Comparison of ENCODE assay signal across 29 cellular contexts in the genomic region with DNA sequence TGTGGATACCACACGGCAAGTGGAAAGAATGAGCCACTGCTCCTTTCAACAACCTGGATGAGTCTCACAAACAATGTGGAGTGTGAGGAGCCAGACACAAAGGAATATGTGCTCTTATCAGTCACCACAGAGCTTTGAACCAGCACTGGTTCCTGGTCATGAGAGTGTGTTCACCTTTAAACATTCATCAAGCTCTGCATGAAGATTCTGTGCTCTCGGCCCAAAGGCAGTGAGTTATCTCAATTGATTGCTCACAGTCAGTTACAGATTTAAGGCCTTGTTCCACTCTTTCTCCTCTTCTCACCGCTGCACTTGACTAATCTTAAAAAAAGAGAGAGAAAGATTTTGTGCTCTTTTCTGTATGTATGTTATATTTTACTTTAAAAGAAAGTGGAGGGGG.
"Had no signal": no experiment of that assay in that cellular context is flagged by ENCODE, and none has a peak within 500 bp of the region (broad histone marks: within the 10 kb centered on the region; RNA-seq: fewer than 3 reads in every experiment).

No MANE protein-coding gene starts in this region.

- H3K27ac ChIP-seq: ascending aorta, breast epithelium, colonic mucosa, epithelial cell of prostate, esophagus squamous epithelium, gastroesophageal sphincter, heart right ventricle, WERI-Rb-1 had no signal

- DNase-seq: activated B cell treated with CpG ODN at 0.5 μM for 24 hours; activated CD4-positive, alpha-beta T cell treated with anti-CD3 and anti-CD28 coated beads for 48 hours; activated CD4-positive, alpha-beta T cell treated with anti-CD3 and anti-CD28 coated beads, Interleukin-2, amount 50 U/mL, for 1 hour; activated CD4-positive, alpha-beta T cell treated with anti-CD3 and anti-CD28 coated beads, Interleukin-2, amount 50 U/mL, for 48 hours; activated CD8-positive, alpha-beta memory T cell treated with anti-CD3 and anti-CD28 coated beads for 24 hours; activated CD8-positive, alpha-beta T cell treated with anti-CD3 and anti-CD28 coated beads for 36 hours; activated effector memory CD4-positive, alpha-beta T cell treated with Interleukin-2 at 50 U/mL for 16 hours; activated gamma-delta T cell treated with Interleukin-2 at 50 U/mL for 16 hours; activated naive CD4-positive, alpha-beta T cell treated with anti-CD3 and anti-CD28 coated beads, Interleukin-2, amount 50 U/mL, for 16 hours; activated naive CD4-positive, alpha-beta T cell treated with Interleukin-2 at 50 U/mL for 16 hours; activated T-cell treated with anti-CD3 and anti-CD28 coated beads, Interleukin-2, amount 50 U/mL, for 4 hours; caudate nucleus; colonic mucosa; effector CD8-positive, alpha-beta T cell; esophagus squamous epithelium; foreskin melanocyte; heart right ventricle; T-helper 1 cell; T-helper 17 cell; T1000; WERI-Rb-1 had no signal

- H3K36me3 ChIP-seq: breast epithelium, colonic mucosa had no signal

- H3K4me1 ChIP-seq: ascending aorta, breast epithelium, colonic mucosa, esophagus squamous epithelium, gastroesophageal sphincter had no signal

- H3K9me3 ChIP-seq: ascending aorta, breast epithelium, colonic mucosa, esophagus squamous epithelium, gastroesophageal sphincter, heart right ventricle had no signal

- ATAC-seq: activated CD4-positive, CD25-positive, alpha-beta regulatory T cell treated with anti-CD3 and anti-CD28 coated beads, Interleukin-2, amount 50 U/mL, for 24 hours; activated CD8-positive, alpha-beta T cell treated with anti-CD3 and anti-CD28 coated beads for 36 hours; activated T-cell treated with anti-CD3 and anti-CD28 coated beads, Interleukin-2, amount 50 U/mL, for 4 hours; activated T-helper 17 cell treated with anti-CD3 and anti-CD28 coated beads, Interleukin-2, amount 50 U/mL, for 72 hours; gastroesophageal sphincter; T-helper 17 cell had no signal

- H3K27me3 ChIP-seq: ascending aorta, breast epithelium, colonic mucosa, esophagus squamous epithelium, gastroesophageal sphincter, heart right ventricle had no signal

- FAIRE-seq: endometrium, endothelial cell of umbilical vein had no signal

- H3K4me3 ChIP-seq: ascending aorta, breast epithelium, colonic mucosa, esophagus squamous epithelium, gastroesophageal sphincter, heart right ventricle had no signal
